8 cellular contexts compared by ENCODE assay signal in the genomic region with DNA sequence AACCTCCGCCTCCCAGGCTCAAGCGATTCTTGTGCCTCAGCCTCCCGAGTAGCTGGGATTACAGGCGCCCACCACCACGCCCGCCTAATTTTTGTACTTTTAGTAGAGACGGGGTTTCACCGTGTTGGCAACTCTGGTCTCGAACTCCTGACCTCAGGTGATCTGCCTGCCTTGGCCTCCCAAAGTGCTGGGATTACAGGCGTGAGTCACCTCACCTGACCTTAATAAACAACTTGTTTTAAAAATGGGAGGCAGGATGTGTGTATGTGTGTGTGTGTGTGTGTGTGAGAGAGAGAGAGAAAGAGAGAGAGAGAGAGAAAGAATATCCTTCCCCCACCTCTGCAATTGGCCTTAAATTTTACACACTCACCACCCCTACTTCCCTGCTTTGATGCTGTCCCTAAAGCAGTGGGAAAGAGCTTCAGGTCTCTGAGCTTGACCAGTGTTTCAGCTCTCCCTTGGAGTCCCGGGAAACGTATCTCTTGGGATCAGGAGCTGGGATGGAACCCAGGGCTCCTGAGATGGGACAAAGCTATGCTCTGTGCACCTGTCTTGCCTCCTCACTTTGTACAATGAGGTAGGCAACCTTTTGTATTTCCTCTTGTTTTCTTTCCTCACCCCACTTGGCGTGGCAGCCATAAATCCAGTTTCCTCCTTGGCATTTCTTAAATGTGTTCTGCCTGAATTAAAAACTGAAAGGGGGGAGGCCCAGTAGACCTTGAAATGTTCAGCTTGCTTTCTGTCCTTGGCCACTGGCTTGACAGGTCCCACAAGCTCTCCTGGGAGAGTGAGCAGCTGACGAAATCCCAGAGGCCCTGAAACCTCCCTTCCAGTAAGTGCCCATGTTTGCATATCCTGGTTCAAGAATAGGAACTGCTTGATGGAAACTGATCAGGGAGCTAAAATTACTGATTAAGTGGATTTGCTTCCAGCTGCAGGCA. TPM values are rescaled to one million over a fixed set of nuclear protein-coding genes. Genes with fewer than 3 reads are reported as not detected.
DNase-seq lines count a peak whose midpoint lies in the region; ATAC-seq and TF ChIP-seq lines count a peak whose summit lies in the region.

No MANE protein-coding gene starts in this region.

- CTCF ChIA-PET in CD8-positive, alpha-beta memory T cell (lab: Charles Lee) = interaction anchor here (0.8 to 1.3 kb wide), 4 partner anchors 11 to 217 kb away, joined by 3 to 10 read pairs (median 4); no protein-coding TSS in a partner anchor

- no peak overlapping the region for H3K27ac ChIP-seq in CD8-positive, alpha-beta memory T cell (ENCODE audit: low read depth, low read length)

- POLR2A ChIA-PET in CD8-positive, alpha-beta memory T cell (lab: Charles Lee) = no interaction called here

- DNase-seq in CD8-positive, alpha-beta memory T cell = no peak
- DNase-seq in NB4 (ENCODE audit: low read depth) (peak; percentile 76), SKM-1 (lab: John Stamatoyannopoulos, UW; ENCODE audit: unreplicated experiment) (no peak), NOMO-1 treated with dmso at 0.1 percent for 144 hours (lab: John Stamatoyannopoulos, UW; ENCODE audit: unreplicated experiment) (no peak)
- DNase-seq in natural killer cell treated with Interleukin-12 subunit alpha and Interleukin-12 subunit beta and Interleukin-15 and Interleukin-18, amount 100 ng/mL, for 72 hours (ENCODE audit: low spot score) = no peak
- DNase-seq in stimulated activated CD4-positive, alpha-beta T cell treated with anti-CD3 and anti-CD28 coated beads, Interleukin-12 subunit alpha, Interleukin-12 subunit beta, amount 100 ng/mL, for 4 hours = no peak

- no peak overlapping the region for H3K4me3 ChIP-seq in CD8-positive, alpha-beta memory T cell (ENCODE audit: low read length)
- no peak overlapping the region for H3K4me3 ChIP-seq in NB4 (ENCODE audit: low read depth, low read length)

- peaks cover 59 to 80% (median 69%) of the 10 kb centered on the region in 3 donors for H3K4me1 Mint-ChIP-seq in CD8-positive, alpha-beta memory T cell
- H3K4me1 Mint-ChIP-seq in brain = peaks cover 23% of the 10 kb centered on the region
- peaks cover 61 to 68% of the 10 kb centered on the region in 2 donors for H3K4me1 Mint-ChIP-seq in natural killer cell treated with Interleukin-12 subunit alpha and Interleukin-12 subunit beta and Interleukin-15 and Interleukin-18, amount 100 ng/mL, for 72 hours (ENCODE audit: low read depth in 2 of 2)

- no peaks in the 10 kb centered on the region for H3K36me3 ChIP-seq in CD8-positive, alpha-beta memory T cell (ENCODE audit: insufficient read depth, low read length)

- H3K4me3 Mint-ChIP-seq in CD8-positive, alpha-beta memory T cell = peak overlapping the region in 3 of 7 donors; percentile 27 to 49 (median 34)
- H3K4me3 Mint-ChIP-seq in brain = no peak overlapping the region
- peak overlapping the region; percentile 44 for H3K4me3 Mint-ChIP-seq in natural killer cell treated with Interleukin-12 subunit alpha and Interleukin-12 subunit beta and Interleukin-15 and Interleukin-18, amount 100 ng/mL, for 72 hours

- TF ChIP-seq CTCF in NB4 (IDR thresholded peaks at IDR 0.05; ENCODE audit: low read depth, low read length) = no peak
- no peak for TF ChIP-seq CTCF in brain (conservative IDR thresholded peaks at IDR 0.05)

- H3K9me3 ChIP-seq in CD8-positive, alpha-beta memory T cell (ENCODE audit: low read length) = no peaks in the 10 kb centered on the region

- ATAC-seq in natural killer cell treated with Interleukin-12 subunit alpha and Interleukin-12 subunit beta and Interleukin-15 and Interleukin-18, amount 100 ng/mL, for 72 hours = no peak
- ATAC-seq in HG03135 (IDR thresholded peaks at IDR 0.05; ENCODE audit: unreplicated experiment) = no peak

- H3K9me3 Mint-ChIP-seq in CD8-positive, alpha-beta memory T cell = no peaks in the 10 kb centered on the region
- no peaks in the 10 kb centered on the region for H3K9me3 Mint-ChIP-seq in brain
- no peaks in the 10 kb centered on the region for H3K9me3 Mint-ChIP-seq in natural killer cell treated with Interleukin-12 subunit alpha and Interleukin-12 subunit beta and Interleukin-15 and Interleukin-18, amount 100 ng/mL, for 72 hours

- peak overlapping the region in 5 of 8 donors; percentile 33 to 94 (median 64) for H3K27ac Mint-ChIP-seq in CD8-positive, alpha-beta memory T cell
- H3K27ac Mint-ChIP-seq in brain = peak overlapping the region in 4 of 5 experiments; percentile 29 to 96 (median 58)
- H3K27ac Mint-ChIP-seq in natural killer cell treated with Interleukin-12 subunit alpha and Interleukin-12 subunit beta and Interleukin-15 and Interleukin-18, amount 100 ng/mL, for 72 hours = peak overlapping the region; percentile 64 to 91

- peaks cover 4 to 26% (median 13%) of the 10 kb centered on the region in 3 donors for H3K36me3 Mint-ChIP-seq in CD8-positive, alpha-beta memory T cell
- H3K36me3 Mint-ChIP-seq in brain = peaks cover 18% of the 10 kb centered on the region
- peaks cover 17% of the 10 kb centered on the region for H3K36me3 Mint-ChIP-seq in natural killer cell treated with Interleukin-12 subunit alpha and Interleukin-12 subunit beta and Interleukin-15 and Interleukin-18, amount 100 ng/mL, for 72 hours

- TF ChIP-seq POLR2A in NB4 (IDR thresholded peaks at IDR 0.05; ENCODE audit: extremely low read depth, insufficient read length) = no peak

- no peaks in the 10 kb centered on the region for H3K27me3 ChIP-seq in CD8-positive, alpha-beta memory T cell (ENCODE audit: insufficient read depth, low read length, poor library complexity, severe bottlenecking)

- H3K27me3 Mint-ChIP-seq in CD8-positive, alpha-beta memory T cell = peaks cover 0 to 1% of the 10 kb centered on the region in 2 donors
- no peaks in the 10 kb centered on the region for H3K27me3 Mint-ChIP-seq in brain
- no peaks in the 10 kb centered on the region for H3K27me3 Mint-ChIP-seq in natural killer cell treated with Interleukin-12 subunit alpha and Interleukin-12 subunit beta and Interleukin-15 and Interleukin-18, amount 100 ng/mL, for 72 hours

- H3K4me1 ChIP-seq in CD8-positive, alpha-beta memory T cell (ENCODE audit: insufficient read depth, low read length) = peaks cover 79% of the 10 kb centered on the region

RNA-seq across cellular contexts. Expression of gene XBP1, which starts 17.8 kb away (rescaled TPM):
- 10 to 100 TPM; 67.3 to 71.4 TPM for total RNA-seq in CD8-positive, alpha-beta memory T cell
- 395 TPM for polyA plus RNA-seq in CD8-positive, alpha-beta memory T cell
- 92.5 TPM for polyA plus RNA-seq in brain (ENCODE audit: insufficient read depth, low read depth, low replicate concordance)
- total RNA-seq in natural killer cell treated with Interleukin-12 subunit alpha and Interleukin-12 subunit beta and Interleukin-15 and Interleukin-18, amount 100 ng/mL, for 72 hours = 100 to 1,000 TPM; 287 to 560 TPM

RNA-seq across cellular contexts. Expression of gene CCDC117, which starts 45.7 kb away (rescaled TPM):
- total RNA-seq in CD8-positive, alpha-beta memory T cell = 10 to 100 TPM; 20.9 to 24.6 TPM
- polyA plus RNA-seq in CD8-positive, alpha-beta memory T cell = 11.2 TPM
- polyA plus RNA-seq in brain (ENCODE audit: insufficient read depth, low read depth, low replicate concordance) = 9.6 TPM
- 10 to 100 TPM; 35.3 to 43.4 TPM for total RNA-seq in natural killer cell treated with Interleukin-12 subunit alpha and Interleukin-12 subunit beta and Interleukin-15 and Interleukin-18, amount 100 ng/mL, for 72 hours
